Comparison of ENCODE assay signal across 27 cellular contexts in the genomic region with DNA sequence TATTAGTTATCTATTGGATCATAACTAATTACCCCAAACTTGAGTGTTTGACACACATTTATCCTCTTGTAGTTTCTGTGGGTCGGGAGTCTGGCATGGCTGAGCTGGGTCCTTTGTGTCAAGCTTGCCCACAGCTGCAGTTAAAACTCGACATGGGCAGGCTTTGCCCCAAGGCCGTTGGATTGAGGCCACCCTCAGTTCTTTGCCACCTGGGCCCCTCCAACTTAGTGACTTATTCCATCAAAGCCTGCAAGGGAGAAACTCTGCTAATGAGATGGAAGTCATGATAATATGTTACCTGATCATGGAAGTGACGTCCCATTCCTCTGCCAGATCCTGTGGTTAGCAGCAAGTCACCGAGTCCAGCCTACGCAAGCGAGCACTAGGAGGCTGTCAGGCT. TPM values are rescaled to one million over a fixed set of nuclear protein-coding genes. Genes with fewer than 3 reads are reported as not detected.
DNase-seq lines count a peak whose midpoint lies in the region; ATAC-seq and TF ChIP-seq lines count a peak whose summit lies in the region.
"Had no signal": no experiment of that assay in that cellular context is flagged by ENCODE, and none has a peak within 500 bp of the region (broad histone marks: within the 10 kb centered on the region; RNA-seq: fewer than 3 reads in every experiment).

No MANE protein-coding gene starts in this region.

- BruUV-seq in MCF 10A (replicated peaks; lab: Mats Ljungman, UMichigan), result no TSS peak
- BruUV-seq in mammary epithelial cell (replicated peaks; lab: Mats Ljungman, UMichigan), result no TSS peak

- H2AFZ ChIP-seq in mammary epithelial cell (ENCODE audit: low read depth, low read length), result no peak overlapping the region
- H2AFZ ChIP-seq in mesenchymal stem cell (ENCODE audit: low read depth, low read length), result no peak overlapping the region

- DNase-seq in MCF 10A (ENCODE audit: unreplicated experiment) (no peak), mammary epithelial cell (no peak), endothelial cell (ENCODE audit: low spot score) (no peak), mesenchymal stem cell (no peak), substantia nigra (lab: John Stamatoyannopoulos, UW) (no peak)
- no peak for DNase-seq in naive thymus-derived CD4-positive, alpha-beta T cell
- DNase-seq: 8988T; ACHN; BE2C; C1 segment of cervical spinal cord; CD4-positive, alpha-beta memory T cell; CD4-positive, CD25-positive, alpha-beta regulatory T cell; CD8-positive, alpha-beta memory T cell; COR-L47; DMS 273 treated with DMSO at 0.1 percent for 48 hours; DMS153; DMS53; DMS79; DND-41; EL; GDM1 had no signal

- H3K4me3 ChIP-seq in mammary epithelial cell (replicated peaks in 1 of 3; ENCODE audit: insufficient read depth in 1 of 3, low read depth in 2 of 3, low read length in 3 of 3), result no peak overlapping the region
- no peak overlapping the region for H3K4me3 ChIP-seq in HEK293 (ENCODE audit: low read depth, low read length)
- no peak overlapping the region for H3K4me3 ChIP-seq in mesenchymal stem cell (ENCODE audit: insufficient read depth in 1 of 2, low read depth in 1 of 2, low read length in 2 of 2)
- H3K4me3 ChIP-seq in naive thymus-derived CD4-positive, alpha-beta T cell (ENCODE audit: low read length), result no peak overlapping the region
- H3K4me3 ChIP-seq: BLaER1, GM12878 had no signal

- no peaks in the 10 kb centered on the region for H3K4me1 ChIP-seq in mammary epithelial cell (ENCODE audit: insufficient read depth, low read length)
- no peaks in the 10 kb centered on the region for H3K4me1 ChIP-seq in HEK293 (ENCODE audit: control insufficient read depth, insufficient read depth, low read length)
- H3K4me1 ChIP-seq in mesenchymal stem cell (ENCODE audit: control insufficient read depth, insufficient read depth, low read depth, low read length), result peaks cover 8% of the 10 kb centered on the region
- H3K4me1 ChIP-seq in naive thymus-derived CD4-positive, alpha-beta T cell (ENCODE audit: control insufficient read depth in 2 of 2, insufficient read depth in 2 of 2, low read length in 2 of 2), result peaks cover 0 to 3% of the 10 kb centered on the region in 2 donors
- H3K4me1 ChIP-seq: BE2C had no signal

- dilution Hi-C loops in mammary epithelial cell (cut with HindIII; ENCODE audit: low sequenced_read_pairs), result loop anchor here (5.0 kb wide), 2 partner anchors 102 to 407 kb away; no protein-coding TSS in a partner anchor

- no peaks in the 10 kb centered on the region for H3K79me2 ChIP-seq in mammary epithelial cell (ENCODE audit: insufficient read depth, low read length)

- H4K91ac ChIP-seq in mesenchymal stem cell (ENCODE audit: low read length), result no peak overlapping the region

- H3K4me3 Mint-ChIP-seq in MCF 10A (ENCODE audit: unreplicated experiment), result no peak overlapping the region
- H3K4me3 Mint-ChIP-seq in endothelial cell (ENCODE audit: unreplicated experiment), result peak overlapping the region; percentile 56
- H3K4me3 Mint-ChIP-seq in naive thymus-derived CD4-positive, alpha-beta T cell, result no peak overlapping the region
- H3K4me3 Mint-ChIP-seq: CD14-positive monocyte; CD4-positive, alpha-beta memory T cell; CD4-positive, CD25-positive, alpha-beta regulatory T cell; CD8-positive, alpha-beta memory T cell had no signal

- H3K9me3 ChIP-seq in mammary epithelial cell (replicated peaks; ENCODE audit: insufficient read depth, low read length) (no peaks in the 10 kb centered on the region), HEK293 (ENCODE audit: control insufficient read depth, insufficient read depth, low read depth, low read length) (no peaks in the 10 kb centered on the region), mesenchymal stem cell (ENCODE audit: control insufficient read depth, low read length) (no peaks in the 10 kb centered on the region)
- H3K9me3 ChIP-seq in naive thymus-derived CD4-positive, alpha-beta T cell (ENCODE audit: control insufficient read depth in 2 of 3, low read length in 3 of 3), result no peaks in the 10 kb centered on the region
- H3K9me3 ChIP-seq: BE2C, BLaER1 had no signal

- POLR2A ChIA-PET in MCF 10A (lab: Yijun Ruan, JAX) (no interaction called here), HEK293 (lab: Yijun Ruan, JAX) (no interaction called here)
- POLR2A ChIA-PET in naive thymus-derived CD4-positive, alpha-beta T cell (lab: Charles Lee), result no interaction called here

- no peak overlapping the region for H3K23ac ChIP-seq in mesenchymal stem cell (ENCODE audit: low read length in 2 of 2)

- intact Hi-C loops in MCF 10A (cut with micrococcal nuclease) (loop anchor here (10.0 kb wide), 1 partner anchor 124 kb away; a partner anchor contains a TSS), mammary epithelial cell (cut with micrococcal nuclease) (loop anchor here (5.0 kb wide), 1 partner anchor 417 kb away; no protein-coding TSS in a partner anchor)
- intact Hi-C loops in naive thymus-derived CD4-positive, alpha-beta T cell (cut with micrococcal nuclease), result loop anchor here in 1 of 2 donors (5.0 kb wide), 1 partner anchor 417 kb away; no protein-coding TSS in a partner anchor

- TF ChIP-seq CTCF in MCF 10A (IDR thresholded peaks at IDR 0.05; ENCODE audit: unreplicated experiment) (no peak), mammary epithelial cell (conservative IDR thresholded peaks at IDR 0.05 in 1 of 2, IDR thresholded peaks at IDR 0.05 in 1 of 2; ENCODE audit: extremely low read depth in 1 of 2, insufficient read depth in 1 of 2, low read depth in 1 of 2, low read length in 2 of 2) (no peak), HEK293 (tag by site-specific recombination; IDR thresholded peaks at IDR 0.05) (no peak), endothelial cell (IDR thresholded peaks at IDR 0.05; ENCODE audit: unreplicated experiment) (no peak)

- H3K27me3 ChIP-seq in mammary epithelial cell (ENCODE audit: insufficient read depth, low read length), result no peaks in the 10 kb centered on the region
- H3K27me3 ChIP-seq in mesenchymal stem cell (ENCODE audit: control insufficient read depth in 1 of 2, insufficient read depth in 1 of 2, low read length in 2 of 2), result no peaks in the 10 kb centered on the region
- no peaks in the 10 kb centered on the region for H3K27me3 ChIP-seq in naive thymus-derived CD4-positive, alpha-beta T cell (ENCODE audit: control insufficient read depth in 2 of 2, insufficient read depth in 2 of 2, low read length in 2 of 2)
- H3K27me3 ChIP-seq: BE2C, BLaER1 had no signal

- H3K27ac Mint-ChIP-seq in MCF 10A (ENCODE audit: low read depth, unreplicated experiment) (peak overlapping the region; percentile 39), endothelial cell (ENCODE audit: unreplicated experiment) (no peak overlapping the region)
- no peak overlapping the region for H3K27ac Mint-ChIP-seq in naive thymus-derived CD4-positive, alpha-beta T cell
- H3K27ac Mint-ChIP-seq: CD4-positive, alpha-beta memory T cell; CD4-positive, CD25-positive, alpha-beta regulatory T cell; CD8-positive, alpha-beta memory T cell had no signal

- in situ Hi-C loops in mammary epithelial cell (cut with MboI; ENCODE audit: low sequenced_read_pairs in 2 of 2), result no loop called here

- H3K9ac ChIP-seq in mammary epithelial cell (ENCODE audit: insufficient read depth, low read length) (no peak overlapping the region), mesenchymal stem cell (ENCODE audit: low read length) (no peak overlapping the region)
- H3K9ac ChIP-seq: BLaER1 had no signal

- no peak overlapping the region for H3K4ac ChIP-seq in mesenchymal stem cell (ENCODE audit: low read depth in 1 of 2, low read length in 2 of 2)

- no peak overlapping the region for H2BK5ac ChIP-seq in mesenchymal stem cell (ENCODE audit: low read depth, low read length, poor library complexity, severe bottlenecking)

- CTCF ChIA-PET in MCF 10A (lab: Yijun Ruan, JAX) (interaction anchor here (0.6 to 1.9 kb wide), 6 partner anchors 13 to 418 kb away, joined by 3 to 8 read pairs (median 3); no protein-coding TSS in a partner anchor), mammary epithelial cell (lab: Charles Lee; ENCODE audit: low non-redundant PET) (no interaction called here), HEK293 (lab: Yijun Ruan, JAX) (interaction anchor here (0.6 to 2.1 kb wide), 5 partner anchors 10 to 418 kb away, joined by 3 to 16 read pairs (median 3); no protein-coding TSS in a partner anchor)
- CTCF ChIA-PET in naive thymus-derived CD4-positive, alpha-beta T cell (lab: Charles Lee), result interaction anchor here (0.6 kb wide), 1 partner anchor 209 kb away, joined by 3 read pairs; no protein-coding TSS in a partner anchor

- peaks cover 28% of the 10 kb centered on the region for H3K79me1 ChIP-seq in mesenchymal stem cell (replicated peaks; ENCODE audit: low read length, poor library complexity, severe bottlenecking)

- no peak overlapping the region for H3K18ac ChIP-seq in mesenchymal stem cell (ENCODE audit: low read depth in 1 of 2, low read length in 2 of 2)

- no peak for ATAC-seq in naive thymus-derived CD4-positive, alpha-beta T cell
- ATAC-seq in GM19463 (IDR thresholded peaks at IDR 0.05; ENCODE audit: unreplicated experiment), result no peak
- ATAC-seq: GM12878 had no signal

- no peak overlapping the region for H2AK5ac ChIP-seq in mesenchymal stem cell (ENCODE audit: low read length, severe bottlenecking)

- H3K9me3 Mint-ChIP-seq in MCF 10A (ENCODE audit: unreplicated experiment), result no peaks in the 10 kb centered on the region
- H3K9me3 Mint-ChIP-seq in endothelial cell (ENCODE audit: unreplicated experiment), result no peaks in the 10 kb centered on the region
- H3K9me3 Mint-ChIP-seq in naive thymus-derived CD4-positive, alpha-beta T cell, result no peaks in the 10 kb centered on the region
- H3K9me3 Mint-ChIP-seq: CD4-positive, alpha-beta memory T cell; CD4-positive, CD25-positive, alpha-beta regulatory T cell; CD8-positive, alpha-beta memory T cell had no signal

- H3K36me3 Mint-ChIP-seq in MCF 10A (ENCODE audit: insufficient read depth, unreplicated experiment) (peaks cover 42% of the 10 kb centered on the region), endothelial cell (ENCODE audit: low read depth, unreplicated experiment) (peaks cover 29% of the 10 kb centered on the region)
- H3K36me3 Mint-ChIP-seq in naive thymus-derived CD4-positive, alpha-beta T cell, result peaks cover 6 to 51% (median 21%) of the 10 kb centered on the region in 5 donors

- WGBS in mammary epithelial cell (ENCODE audit: low coverage, missing lambda C conversion rate), result 80% methylated on average over 7 of the region's 7 CpGs
- 99% methylated on average over 7 of the region's 7 CpGs for WGBS in mesenchymal stem cell

- H3K4me2 ChIP-seq in mammary epithelial cell (ENCODE audit: insufficient read depth, low read depth, low read length), result no peak overlapping the region
- peak overlapping the region; percentile 16 for H3K4me2 ChIP-seq in mesenchymal stem cell (ENCODE audit: low read length, poor library complexity, severe bottlenecking)
- H3K4me2 ChIP-seq: BLaER1 had no signal

- peaks cover 15% of the 10 kb centered on the region for H3K36me3 ChIP-seq in mammary epithelial cell (ENCODE audit: insufficient read depth, low read length)
- H3K36me3 ChIP-seq in HEK293 (ENCODE audit: control insufficient read depth in 2 of 2, insufficient read depth in 1 of 2, low read length in 2 of 2), result peaks cover 50 to 76% of the 10 kb centered on the region in 2 experiments
- peaks cover 41 to 44% of the 10 kb centered on the region in 2 experiments for H3K36me3 ChIP-seq in mesenchymal stem cell (ENCODE audit: control insufficient read depth in 1 of 2, insufficient read depth in 2 of 2, low read depth in 1 of 2, low read length in 2 of 2)
- H3K36me3 ChIP-seq in naive thymus-derived CD4-positive, alpha-beta T cell (ENCODE audit: control insufficient read depth in 2 of 3, insufficient read depth in 3 of 3, low read length in 3 of 3), result peaks cover 0 to 58% (median 5%) of the 10 kb centered on the region in 3 experiments

- no peak overlapping the region for H2BK120ac ChIP-seq in mesenchymal stem cell (ENCODE audit: low read depth, low read length)

- H3K27ac ChIP-seq in mammary epithelial cell (ENCODE audit: insufficient read depth, low read depth, low read length) (no peak overlapping the region), HEK293 (ENCODE audit: extremely low read depth, low read depth, low read length) (no peak overlapping the region), mesenchymal stem cell (ENCODE audit: low read length, poor library complexity, severe bottlenecking) (no peak overlapping the region), substantia nigra (ENCODE audit: low read depth, low read length, poor library complexity, severe bottlenecking) (no peak overlapping the region)
- H3K27ac ChIP-seq in naive thymus-derived CD4-positive, alpha-beta T cell (ENCODE audit: low read depth, low read length), result no peak overlapping the region
- H3K27ac ChIP-seq: BLaER1 had no signal

- no peak overlapping the region for H4K8ac ChIP-seq in mesenchymal stem cell (ENCODE audit: low read length)

- no peak overlapping the region for H3K14ac ChIP-seq in mesenchymal stem cell (ENCODE audit: low read length in 2 of 2)

- no peaks in the 10 kb centered on the region for H3K27me3 Mint-ChIP-seq in MCF 10A (ENCODE audit: insufficient read depth, unreplicated experiment)
- H3K27me3 Mint-ChIP-seq in endothelial cell (ENCODE audit: unreplicated experiment), result peaks cover 2% of the 10 kb centered on the region
- no peaks in the 10 kb centered on the region for H3K27me3 Mint-ChIP-seq in naive thymus-derived CD4-positive, alpha-beta T cell
- H3K27me3 Mint-ChIP-seq: CD4-positive, alpha-beta memory T cell; CD4-positive, CD25-positive, alpha-beta regulatory T cell; CD8-positive, alpha-beta memory T cell had no signal

- no peak overlapping the region for H2BK15ac ChIP-seq in mesenchymal stem cell (ENCODE audit: low read depth, poor library complexity, severe bottlenecking)

- H2BK12ac ChIP-seq in mesenchymal stem cell (ENCODE audit: low read length in 2 of 2), result no peak overlapping the region

- H4K20me1 ChIP-seq in mammary epithelial cell (ENCODE audit: insufficient read depth, low read length), result peaks cover 3% of the 10 kb centered on the region

- H3K4me1 Mint-ChIP-seq in MCF 10A (ENCODE audit: insufficient read depth, unreplicated experiment) (peaks cover 6% of the 10 kb centered on the region), endothelial cell (ENCODE audit: unreplicated experiment) (peaks cover 7% of the 10 kb centered on the region)
- peaks cover 7 to 21% (median 16%) of the 10 kb centered on the region in 7 donors for H3K4me1 Mint-ChIP-seq in naive thymus-derived CD4-positive, alpha-beta T cell

RNA-seq across cellular contexts. Expression of a gene that starts 17.2 kb away (rescaled TPM):
- total RNA-seq in MCF 10A (2022), result 66.8 and 76.2 TPM in 2 replicates
- 10 to 100 TPM; 28.7 to 90.9 TPM for total RNA-seq in mammary epithelial cell
- 69.5 TPM for polyA plus RNA-seq in mammary epithelial cell
- 80.5 TPM for polyA minus RNA-seq in mammary epithelial cell
- total RNA-seq in endothelial cell (ENCODE audit: unreplicated experiment), result 207 TPM
- polyA plus RNA-seq in mesenchymal stem cell (2013, experiment 1 of 2), result 21.3 TPM
- 19.9 TPM for polyA plus RNA-seq in mesenchymal stem cell (2013, experiment 2 of 2)
- total RNA-seq in naive thymus-derived CD4-positive, alpha-beta T cell, result 100 to 1,000 TPM in 4 of 5 experiments, 10 to 100 TPM in 1; 99.2 to 255 (median 226) TPM
- polyA plus RNA-seq in naive thymus-derived CD4-positive, alpha-beta T cell, result 100 to 1,000 TPM in 1 of 2 donors, 10 to 100 TPM in 1; 61.5 to 103 TPM

RNA-seq across cellular contexts. Expression of a gene that starts 33.6 kb away (rescaled TPM):
- total RNA-seq in MCF 10A (2022) (1.3 and 4.0 TPM in 2 replicates), mammary epithelial cell (1 to 10 TPM; 2.2 to 4.2 TPM), endothelial cell (ENCODE audit: unreplicated experiment) (10.6 TPM)
- polyA plus RNA-seq in mammary epithelial cell, result 0.14 TPM
- not detected for polyA minus RNA-seq in mammary epithelial cell
- 5.0 TPM for polyA plus RNA-seq in mesenchymal stem cell (2013, experiment 1 of 2)
- polyA plus RNA-seq in mesenchymal stem cell (2013, experiment 2 of 2), result 5.7 TPM
- 10 to 100 TPM in 3 of 5 experiments, 1 to 10 TPM in 2; 3.9 to 14.1 (median 12.0) TPM for total RNA-seq in naive thymus-derived CD4-positive, alpha-beta T cell
- polyA plus RNA-seq in naive thymus-derived CD4-positive, alpha-beta T cell, result 1 to 10 TPM in 1 of 2 donors, under 1 TPM in 1; 0.97 to 1.2 TPM
- total RNA-seq: Daoy had no signal
- polyA plus RNA-seq: CD14-positive monocyte had no signal

RNA-seq across cellular contexts. Expression of a gene that starts 52.5 kb away (rescaled TPM):
- total RNA-seq in MCF 10A (2022) (21.5 and 24.4 TPM in 2 replicates), mammary epithelial cell (10 to 100 TPM; 16.7 to 44.5 TPM), endothelial cell (ENCODE audit: unreplicated experiment) (27.9 TPM)
- polyA plus RNA-seq in mammary epithelial cell, result 27.2 TPM
- polyA minus RNA-seq in mammary epithelial cell, result 52.6 TPM
- polyA plus RNA-seq in mesenchymal stem cell (2013, experiment 1 of 2), result 13.0 TPM
- polyA plus RNA-seq in mesenchymal stem cell (2013, experiment 2 of 2), result 12.8 TPM
- 10 to 100 TPM; 29.9 to 38.7 (median 35.7) TPM for total RNA-seq in naive thymus-derived CD4-positive, alpha-beta T cell
- polyA plus RNA-seq in naive thymus-derived CD4-positive, alpha-beta T cell, result 10 to 100 TPM; 31.5 to 32.8 TPM
